In genomic region chr16:87231295-87231694, GRCh38 we compare ENCODE assay signal across 5 cellular contexts.
"Had no signal": no experiment of that assay in that cellular context is flagged by ENCODE, and none has a peak within 500 bp of the region (broad histone marks: within the 10 kb centered on the region; RNA-seq: fewer than 3 reads in every experiment).

No MANE protein-coding gene starts in this region.

- H3K27ac Mint-ChIP-seq: IgD-negative memory B cell had no signal

- DNase-seq: KBM-7 had no signal

- H3K4me3 ChIP-seq: K562 had no signal

- H3K27ac ChIP-seq: HL-60 had no signal

- ATAC-seq: HepG2, K562 had no signal

- H3K9me3 Mint-ChIP-seq: IgD-negative memory B cell had no signal

- H3K4me3 Mint-ChIP-seq: IgD-negative memory B cell had no signal
